9 cellular contexts compared by ENCODE assay signal in genomic region chr10:43648083-43648391, GRCh38. TPM values are rescaled to one million over a fixed set of nuclear protein-coding genes. Genes with fewer than 3 reads are reported as not detected.
DNase-seq lines count a peak whose midpoint lies in the region; ATAC-seq and TF ChIP-seq lines count a peak whose summit lies in the region.
"Had no signal": no experiment of that assay in that cellular context is flagged by ENCODE, and none has a peak within 500 bp of the region (broad histone marks: within the 10 kb centered on the region; RNA-seq: fewer than 3 reads in every experiment).

No MANE protein-coding gene starts in this region.

- peak overlapping the region; percentile 83 for H3K4me2 ChIP-seq in OCI-LY3 (ENCODE audit: low read length)

- H3K79me2 ChIP-seq in OCI-LY3 (ENCODE audit: low read length), result no peaks in the 10 kb centered on the region; the same call in 1 of the 2 replicates

- H3K4me3 Mint-ChIP-seq in progenitor cell of endocrine pancreas (ENCODE audit: low read depth), result peak overlapping the region; percentile 92

- ATAC-seq in HG02884 (IDR thresholded peaks at IDR 0.05; ENCODE audit: unreplicated experiment) (no peak), HG03521 (IDR thresholded peaks at IDR 0.05; ENCODE audit: unreplicated experiment) (no peak)

- POLR2A ChIA-PET in GM10248 (lab: Yijun Ruan, JAX), result no interaction called here

- peak overlapping the region; percentile 96 for H3K27ac Mint-ChIP-seq in progenitor cell of endocrine pancreas

- H3K36me3 ChIP-seq in OCI-LY3 (replicated peaks; ENCODE audit: low read depth, low read length), result peaks cover 41% of the 10 kb centered on the region

- peak overlapping the region; percentile 66; the same call in 1 of the 2 replicates for H3K9ac ChIP-seq in OCI-LY3 (ENCODE audit: low read length)

- peak overlapping the region; percentile 86 for H2AFZ ChIP-seq in OCI-LY3 (ENCODE audit: low read depth, low read length)

- H3K27ac ChIP-seq in OCI-LY3 (ENCODE audit: low read length), result no peak overlapping the region

- peaks cover 32% of the 10 kb centered on the region for H3K9me3 Mint-ChIP-seq in progenitor cell of endocrine pancreas (ENCODE audit: low read depth)

- CTCF ChIA-PET in GM10248 (lab: Yijun Ruan, JAX), result interaction anchor here (1.3 kb wide), 1 partner anchor 42 kb away, joined by 3 read pairs; no protein-coding TSS in a partner anchor

- peaks cover 20% of the 10 kb centered on the region for H3K9me3 ChIP-seq in OCI-LY3 (ENCODE audit: insufficient read depth, low read length)

- no peak for TF ChIP-seq CTCF in GM10248 (IDR thresholded peaks at IDR 0.05; ENCODE audit: control extremely low read depth, extremely low read depth, low read depth, missing control alignments)
- TF ChIP-seq CTCF in OCI-LY3 (IDR thresholded peaks at IDR 0.05; ENCODE audit: low read depth, low read length), result no peak
- no peak for TF ChIP-seq CTCF in epithelial cell of proximal tubule (conservative IDR thresholded peaks at IDR 0.05; ENCODE audit: low read depth, low read length)
- no peak for TF ChIP-seq CTCF in progenitor cell of endocrine pancreas (IDR thresholded peaks at IDR 0.05; ENCODE audit: unreplicated experiment)

- no peaks in the 10 kb centered on the region for H3K27me3 ChIP-seq in OCI-LY3 (ENCODE audit: low read depth, low read length)

- H3K27me3 Mint-ChIP-seq in progenitor cell of endocrine pancreas, result peaks cover 12% of the 10 kb centered on the region

- peaks cover 3% of the 10 kb centered on the region; the same call in 1 of the 2 replicates for H3K4me1 ChIP-seq in OCI-LY3 (ENCODE audit: low read length)

- peak; percentile 25 for DNase-seq in GM10248 (ENCODE audit: extremely low spot score)
- no peak for DNase-seq in epithelial cell of proximal tubule (ENCODE audit: low read depth)
- no peak for DNase-seq in progenitor cell of endocrine pancreas (ENCODE audit: low spot score, unreplicated experiment)
- DNase-seq in NCI-H1105 treated with DMSO at 0.1 percent for 48 hours (lab: John Stamatoyannopoulos, UW), result no peak
- no peak for DNase-seq in SIG-M5 treated with dmso at 0.1 percent for 504 hours (lab: John Stamatoyannopoulos, UW; ENCODE audit: unreplicated experiment)
- DNase-seq: NCI-H1417 treated with DMSO at 0.1 percent for 48 hours had no signal

- no peaks in the 10 kb centered on the region for H4K20me1 ChIP-seq in OCI-LY3 (ENCODE audit: insufficient read depth, low read length)

- H3K36me3 Mint-ChIP-seq in progenitor cell of endocrine pancreas (ENCODE audit: insufficient read depth), result peaks cover 46% of the 10 kb centered on the region

- H3K4me1 Mint-ChIP-seq in progenitor cell of endocrine pancreas (ENCODE audit: low read depth), result peaks cover 4% of the 10 kb centered on the region

- H3K4me3 ChIP-seq in OCI-LY3 (ENCODE audit: low read length) (peak overlapping the region; percentile 82), epithelial cell of proximal tubule (ENCODE audit: low read depth, low read length) (peak overlapping the region; percentile 73)

RNA-seq across cellular contexts. Expression of gene ZNF32, which starts 0.6 kb away (rescaled TPM):
- 25.8 and 32.1 TPM in 2 replicates for total RNA-seq in epithelial cell of proximal tubule
- total RNA-seq in progenitor cell of endocrine pancreas, result 52.0 and 57.6 TPM in 2 replicates

RNA-seq across cellular contexts. Expression of gene ZNF485, which starts 41.8 kb away (rescaled TPM):
- total RNA-seq in epithelial cell of proximal tubule (4.2 and 5.0 TPM in 2 replicates), progenitor cell of endocrine pancreas (5.7 and 6.3 TPM in 2 replicates)
